1 cellular context compared by ENCODE assay signal in genomic region chr12:101637936-101638335, GRCh38.
TF ChIP-seq lines count a peak whose summit lies in the region.

No MANE protein-coding gene starts in this region.

TF ChIP-seq in H1, 55 proteins besides CTCF, POLR2A, EP300 and RAD21:
- TF ChIP-seq FOSL1 (IDR thresholded peaks at IDR 0.05; ENCODE audit: insufficient read depth, low read depth, low read length) (no peak), CHD1 (IDR thresholded peaks at IDR 0.05; ENCODE audit: low read depth, low read length) (no peak), MAX (IDR thresholded peaks at IDR 0.05) (no peak), SUZ12 (IDR thresholded peaks at IDR 0.05; ENCODE audit: low read length) (no peak), SP2 (IDR thresholded peaks at IDR 0.05; ENCODE audit: low read length) (no peak), SIX5 (IDR thresholded peaks at IDR 0.05; ENCODE audit: low read depth, low read length) (no peak), TAF7 (optimal IDR thresholded peaks at IDR 0.05; ENCODE audit: borderline replicate concordance, low read depth, low read length) (no peak), SIRT6 (IDR thresholded peaks at IDR 0.05; ENCODE audit: low read length) (no peak), SIN3A (conservative IDR thresholded peaks at IDR 0.05 in 1 of 2, IDR thresholded peaks at IDR 0.05 in 1 of 2; ENCODE audit: low read depth in 1 of 2, low read length in 2 of 2) (no peak), YY1 (IDR thresholded peaks at IDR 0.05; ENCODE audit: low read depth, low read length) (no peak), JUN (IDR thresholded peaks at IDR 0.05; ENCODE audit: low read depth, low read length) (no peak), TCF12 (IDR thresholded peaks at IDR 0.05; ENCODE audit: low read depth, low read length) (no peak), SP1 (IDR thresholded peaks at IDR 0.05; ENCODE audit: low read depth, low read length) (no peak), KDM4A (IDR thresholded peaks at IDR 0.05; ENCODE audit: low read depth, low read length, severe bottlenecking) (no peak), KDM1A (IDR thresholded peaks at IDR 0.05; ENCODE audit: borderline replicate concordance, low read length) (no peak), CEBPB (IDR thresholded peaks at IDR 0.05; ENCODE audit: low read depth, low read length) (no peak), JUND (IDR thresholded peaks at IDR 0.05; ENCODE audit: low read length) (no peak), TEAD4 (IDR thresholded peaks at IDR 0.05; ENCODE audit: low read depth, low read length) (no peak)
